Comparison of ENCODE assay signal across 26 cellular contexts in the genomic region with DNA sequence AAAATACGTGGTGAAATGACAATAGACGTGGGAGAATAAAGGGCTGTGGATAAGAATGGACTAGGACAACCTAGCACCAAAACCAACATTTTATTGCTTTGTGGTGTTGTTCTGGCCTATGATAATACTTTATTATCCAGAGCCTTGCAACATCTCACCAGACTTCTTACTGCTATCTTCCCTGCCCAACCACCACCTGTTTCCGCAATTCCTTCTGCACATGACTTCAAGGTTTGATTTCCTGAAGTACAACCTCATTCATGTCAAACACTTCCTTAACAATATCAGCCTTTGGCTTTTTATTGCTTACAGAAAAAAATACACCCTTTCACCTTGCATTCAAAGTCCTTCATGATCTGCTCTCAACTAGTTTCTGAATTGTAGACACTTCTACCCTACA.
"Had no signal": no experiment of that assay in that cellular context is flagged by ENCODE, and none has a peak within 500 bp of the region (broad histone marks: within the 10 kb centered on the region; RNA-seq: fewer than 3 reads in every experiment).

No MANE protein-coding gene starts in this region.

- ATAC-seq: activated CD4-positive, alpha-beta T cell treated with anti-CD3 and anti-CD28 coated beads for 36 hours; activated CD8-positive, alpha-beta memory T cell treated with anti-CD3 and anti-CD28 coated beads, Interleukin-2, amount 10 ng/mL, durations not matched to agents 7 days and 5 days; activated CD8-positive, alpha-beta T cell treated with anti-CD3 and anti-CD28 coated beads, Interleukin-2, amount 10 ng/mL, durations not matched to agents 7 days and 5 days; effector memory CD8-positive, alpha-beta T cell; gastrocnemius medialis; left cardiac atrium; natural killer cell; sciatic nerve; stimulated activated effector memory CD8-positive, alpha-beta T cell treated with anti-CD3 and anti-CD28 coated beads, Interleukin-12 subunit alpha, Interleukin-12 subunit beta, amount 100 ng/mL, for 72 hours; T-helper 17 cell had no signal

- H3K4me1 ChIP-seq: gastrocnemius medialis, upper lobe of left lung, vagina had no signal

- DNase-seq: activated CD4-positive, alpha-beta T cell treated with anti-CD3 and anti-CD28 coated beads for 36 hours; activated CD4-positive, CD25-positive, alpha-beta regulatory T cell; activated CD8-positive, alpha-beta memory T cell treated with anti-CD3 and anti-CD28 coated beads, Interleukin-2, amount 10 ng/mL, durations not matched to agents 7 days and 5 days; activated CD8-positive, alpha-beta T cell treated with anti-CD3 and anti-CD28 coated beads, Interleukin-2, amount 10 ng/mL, durations not matched to agents 7 days and 5 days; activated naive CD4-positive, alpha-beta T cell; activated T-cell treated with anti-CD3 and anti-CD28 coated beads, Interleukin-2, amount 50 U/mL, for 48 hours; dorsolateral prefrontal cortex; effector memory CD8-positive, alpha-beta T cell; erythroblast; gastrocnemius medialis; hippocampal formation; left cardiac atrium; mammary epithelial cell; midbrain; natural killer cell; retina; small intestine; stimulated activated CD4-positive, alpha-beta T cell treated with anti-CD3 and anti-CD28 coated beads, Interleukin-4, amount 100 ng/mL, for 24 hours; T-helper 17 cell; T1000; upper lobe of left lung had no signal

- H3K36me3 ChIP-seq: gastrocnemius medialis, thoracic aorta, upper lobe of left lung, vagina had no signal

- H3K9me3 ChIP-seq: gastrocnemius medialis, thoracic aorta, upper lobe of left lung, vagina had no signal

- H3K4me3 ChIP-seq: coronary artery, dorsolateral prefrontal cortex, gastrocnemius medialis, thoracic aorta, upper lobe of left lung, vagina had no signal
